17 cellular contexts compared by ENCODE assay signal in genomic region chr3:151391715-151392114, GRCh38. TPM values are rescaled to one million over a fixed set of nuclear protein-coding genes. Genes with fewer than 3 reads are reported as not detected.
DNase-seq lines count a peak whose midpoint lies in the region; ATAC-seq, FAIRE-seq and TF ChIP-seq lines count a peak whose summit lies in the region.
"Had no signal": no experiment of that assay in that cellular context is flagged by ENCODE, and none has a peak within 500 bp of the region (broad histone marks: within the 10 kb centered on the region; RNA-seq: fewer than 3 reads in every experiment).

No MANE protein-coding gene starts in this region.

- FAIRE-seq in GM12878 (lab: Jason Lieb, UNC), result no peak
- FAIRE-seq: A204.1 had no signal

- H3K9me3 ChIP-seq in GM12878 (replicated peaks; ENCODE audit: control insufficient read depth, insufficient read depth, low read length) (no peaks in the 10 kb centered on the region; the same call in 2 of the 3 replicates), ascending aorta (no peaks in the 10 kb centered on the region)

- H3K27me3 ChIP-seq in GM12878 (replicated peaks in 1 of 2; ENCODE audit: control insufficient read depth in 2 of 2, insufficient read depth in 2 of 2, low read length in 1 of 2) (no peaks in the 10 kb centered on the region; a peak in 1 of 4 replicates), ascending aorta (no peaks in the 10 kb centered on the region)

- peak; percentile 25 for DNase-seq in SKM-1 treated with dmso at 0.1 percent for 144 hours (lab: John Stamatoyannopoulos, UW; ENCODE audit: unreplicated experiment)
- DNase-seq in SKM-1 (lab: John Stamatoyannopoulos, UW; ENCODE audit: unreplicated experiment), result no peak
- peak; percentile 51 for DNase-seq in NOMO-1 treated with DMSO at 0.1 percent for 48 hours (lab: John Stamatoyannopoulos, UW; ENCODE audit: unreplicated experiment)
- no peak for DNase-seq in GM12878 (ENCODE audit: low read depth, low spot score)
- no peak for DNase-seq in ascending aorta (ENCODE audit: low spot score in 2 of 2)
- no peak for DNase-seq in GF-D8 (lab: John Stamatoyannopoulos, UW)
- DNase-seq in activated CD8-positive, alpha-beta memory T cell treated with anti-CD3 and anti-CD28 coated beads, Interleukin-2, amount 50 U/mL, for 48 hours, result no peak
- DNase-seq: DMS 273 treated with DMSO at 0.1 percent for 48 hours, H9, NCI-H1105, NCI-H1694, NCI-H69 had no signal

- CTCF ChIA-PET in GM12878 (lab: Yijun Ruan, JAX), result interaction anchor here (1.5 to 6.1 kb wide), 3 partner anchors 9 to 25 kb away, joined by 3 to 39 read pairs (median 3); no protein-coding TSS in a partner anchor

- TF ChIP-seq EP300 in GM12878 (IDR thresholded peaks at IDR 0.05; ENCODE audit: borderline replicate concordance in 1 of 2, control insufficient read depth in 1 of 2, low read depth in 2 of 2, low read length in 2 of 2), result no peak

- BruUV-seq in GM12878 (replicated peaks; lab: Mats Ljungman, UMichigan), result no TSS peak

- H3K27ac ChIP-seq in GM12878 (ENCODE audit: control insufficient read depth, insufficient read depth), result no peak overlapping the region
- H3K27ac ChIP-seq in ascending aorta, result no peak overlapping the region
- H3K27ac ChIP-seq: C4-2B, SK-N-MC had no signal

- intact Hi-C loops in GM12878 (cut with micrococcal nuclease; ENCODE audit: unreplicated experiment), result no loop called here
- intact Hi-C loops in ascending aorta (cut with DNase I), result no loop called here

- H3K4me1 ChIP-seq in GM12878 (ENCODE audit: control insufficient read depth, insufficient read depth, low read length), result peaks cover 5% of the 10 kb centered on the region; the same call in 1 of the 2 replicates
- no peaks in the 10 kb centered on the region for H3K4me1 ChIP-seq in ascending aorta

- ATAC-seq in GM12878 (no peak), GM18498 (IDR thresholded peaks at IDR 0.05; ENCODE audit: unreplicated experiment) (no peak)

- WGBS in GM12878 (ENCODE audit: insufficient coverage, insufficient replicate concordance, low lambda C conversion rate, missing lambda C conversion rate), result 0% methylated on average over 2 of the region's 2 CpGs

- TF ChIP-seq CTCF in GM12878 (IDR thresholded peaks at IDR 0.05 in 2 of 3, conservative IDR thresholded peaks at IDR 0.05 in 1 of 3; ENCODE audit: control insufficient read depth in 2 of 3, extremely low read depth in 1 of 3, insufficient read depth in 1 of 3, low read depth in 3 of 3, low read length in 3 of 3) (no peak), ascending aorta (IDR thresholded peaks at IDR 0.05) (no peak)

- RAD21 ChIA-PET in GM12878 (lab: Charles Lee; ENCODE audit: unreplicated experiment), result no interaction called here

- no peaks in the 10 kb centered on the region for H3K79me2 ChIP-seq in GM12878 (ENCODE audit: control insufficient read depth, insufficient read depth, low read length)

- H3K4me2 ChIP-seq in GM12878 (ENCODE audit: control insufficient read depth, insufficient read depth), result no peak overlapping the region

- H3K4me3 ChIP-seq in GM12878, result no peak overlapping the region
- no peak overlapping the region for H3K4me3 ChIP-seq in ascending aorta
- H3K4me3 ChIP-seq: SK-N-MC had no signal

- SMC1A ChIA-PET in GM12878 (lab: Charles Lee; ENCODE audit: uncharacterized antibody, unreplicated experiment), result no interaction called here

- no peak for TF ChIP-seq RAD21 in GM12878 (IDR thresholded peaks at IDR 0.05; ENCODE audit: insufficient read depth, low read depth, low read length)

- in situ Hi-C loops in GM12878 (cut with MboI), result no loop called here

- H2AFZ ChIP-seq in GM12878 (ENCODE audit: control insufficient read depth, low read depth, low read length), result no peak overlapping the region

- no peak for TF ChIP-seq POLR2A in GM12878 (IDR thresholded peaks at IDR 0.05; ENCODE audit: low read depth, low read length)

- no peak overlapping the region for H3K9ac ChIP-seq in GM12878 (ENCODE audit: control insufficient read depth, insufficient read depth, low read length)

- H4K20me1 ChIP-seq in GM12878 (ENCODE audit: control insufficient read depth, insufficient read depth), result no peaks in the 10 kb centered on the region

- H3K36me3 ChIP-seq in GM12878 (ENCODE audit: control insufficient read depth in 2 of 2, insufficient read depth in 2 of 2, low read length in 1 of 2), result no peaks in the 10 kb centered on the region
- no peaks in the 10 kb centered on the region for H3K36me3 ChIP-seq in ascending aorta

- POLR2A ChIA-PET in GM12878 (lab: Charles Lee), result interaction anchor here (0.7 kb wide), 3 partner anchors 10 to 1902 kb away, joined by 3 to 4 read pairs (median 4); no protein-coding TSS in a partner anchor

TF ChIP-seq in GM12878, 131 proteins besides CTCF, POLR2A, EP300 and RAD21:
- TF ChIP-seq JUNB (IDR thresholded peaks at IDR 0.05), result peak; percentile 37; the same call in 1 of the 2 replicates
- no peak for TF ChIP-seq ZBTB11 (CRISPR knock-in tag; IDR thresholded peaks at IDR 0.05)

RNA-seq across cellular contexts. Expression of gene P2RY12, which starts 7.2 kb away (rescaled TPM):
- total RNA-seq in GM12878 (2013; cell fraction: nucleolus; rRNA removed), result 3.3 and 3.4 TPM in 2 replicates
- total RNA-seq in GM12878 (2014; rRNA removed) (0.73 and 0.93 TPM in 2 replicates), GM12878 (2014; rRNA removed; fragmentation: Illumina TruSeq; extraction: Trizol) (0.85 and 0.92 TPM in 2 replicates), GM12878 (2021) (0.38 and 0.48 TPM in 2 replicates), ascending aorta (not detected)
- polyA plus RNA-seq in GM12878 (2011; ENCODE audit: low read depth), result not detected
- polyA plus RNA-seq in GM12878 (2011; rRNA removed) (0.14 TPM in 1 of 2 replicates, not detected in the other), GM12878 (2014; fragmentation: Illumina TruSeq; extraction: Trizol) (0.81 and 1.0 TPM in 2 replicates), GM12878 (2014; fragmentation: Nextera tagmentation; extraction: Ambion mirVana) (under 1 TPM; 0.27 to 0.85 TPM), GM12878 (2014; rRNA removed) (0.34 and 0.59 TPM in 2 replicates), GM12878 (2016; fragmentation: Nextera tagmentation; extraction: Ambion mirVana) (under 1 TPM in 1 of 2 experiments, not detected in 1; 0.35 TPM)
- not detected in 2 replicates for polyA plus RNA-seq in GM12878 (2011; cell fraction: cytosol; rRNA removed)
- polyA plus RNA-seq in GM12878 (2011; cell fraction: nucleus; rRNA removed), result not detected in 2 replicates
- polyA plus RNA-seq in GM12878 (2012), result 0.08 and 0.14 TPM in 2 replicates
- polyA minus RNA-seq in GM12878 (2011; rRNA and poly(A)+ RNA removed), result not detected in 2 replicates
- polyA minus RNA-seq in GM12878 (2011; cell fraction: cytosol; rRNA and poly(A)+ RNA removed), result not detected in 2 replicates
- polyA minus RNA-seq in GM12878 (2011; cell fraction: nucleus; rRNA and poly(A)+ RNA removed), result not detected in 2 replicates
- total RNA-seq: Daoy, H9 had no signal

Comparison
In these comparisons a context has a peak if more than half of its experiments do, and no peak if none do; other contexts are left out.
1. DNase-seq: peak in SKM-1 treated with dmso at 0.1 percent for 144 hours (single experiment) and NOMO-1 treated with DMSO at 0.1 percent for 48 hours (single experiment); none in SKM-1 (single experiment), GM12878 (single experiment), ascending aorta (0 of 2), GF-D8 (single experiment) and activated CD8-positive, alpha-beta memory T cell treated with anti-CD3 and anti-CD28 coated beads, Interleukin-2, amount 50 U/mL, for 48 hours (single experiment).